Comparison of ENCODE assay signal across 14 cellular contexts in the genomic region with DNA sequence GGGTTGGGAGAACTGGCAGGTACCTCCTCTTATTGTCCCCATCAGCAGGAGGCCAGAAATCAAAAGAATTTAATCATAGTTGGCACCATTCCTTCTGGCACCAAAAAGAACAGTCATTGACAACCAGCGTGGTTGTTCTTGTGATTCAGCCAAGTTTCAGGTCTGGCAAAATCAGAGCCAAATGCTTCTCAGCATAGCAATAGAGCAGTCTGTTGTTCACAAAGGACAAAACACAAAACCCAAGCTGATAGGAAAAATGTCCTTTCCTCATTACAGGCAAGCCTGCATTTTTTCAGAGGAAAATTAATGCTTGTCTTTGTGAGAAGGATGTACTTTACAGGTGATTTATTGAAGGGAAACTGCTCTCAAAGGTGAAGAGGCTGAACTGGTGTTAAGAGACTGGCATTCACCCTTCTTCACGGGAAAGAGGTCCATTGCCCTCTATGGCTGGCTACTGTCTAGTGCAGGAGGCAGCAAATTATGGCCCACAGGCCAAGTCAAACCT.
A peak's percentile ranks its signal among the peaks of the same experiment; 100 is the strongest.
DNase-seq lines count a peak whose midpoint lies in the region; ATAC-seq and TF ChIP-seq lines count a peak whose summit lies in the region.
"Had no signal": no experiment of that assay in that cellular context is flagged by ENCODE, and none has a peak within 500 bp of the region (broad histone marks: within the 10 kb centered on the region; RNA-seq: fewer than 3 reads in every experiment).

No MANE protein-coding gene starts in this region.

- H3K36me3 Mint-ChIP-seq in activated naive CD8-positive, alpha-beta T cell treated with anti-CD3 and anti-CD28 coated beads, Interleukin-2, amount 50 U/mL, for 24 hours (ENCODE audit: low read depth): no peaks in the 10 kb centered on the region
- H3K36me3 Mint-ChIP-seq in activated CD4-positive, alpha-beta memory T cell treated with anti-CD3 and anti-CD28 coated beads for 36 hours: no peaks in the 10 kb centered on the region
- H3K36me3 Mint-ChIP-seq: CD4-positive, alpha-beta memory T cell had no signal

- H3K9me3 ChIP-seq in left lung: no peaks in the 10 kb centered on the region
- H3K9me3 ChIP-seq in colonic mucosa: no peaks in the 10 kb centered on the region

- POLR2A ChIA-PET in activated CD4-positive, alpha-beta memory T cell treated with anti-CD3 and anti-CD28 coated beads for 36 hours (lab: Charles Lee): no interaction called here

- no peaks in the 10 kb centered on the region for H3K36me3 ChIP-seq in left lung
- H3K36me3 ChIP-seq in colonic mucosa: no peaks in the 10 kb centered on the region

- no peak overlapping the region for H3K9ac ChIP-seq in colonic mucosa (ENCODE audit: low read depth in 2 of 2, low read length in 2 of 2)

- H3K4me3 Mint-ChIP-seq in activated naive CD8-positive, alpha-beta T cell treated with anti-CD3 and anti-CD28 coated beads, Interleukin-2, amount 50 U/mL, for 24 hours: no peak overlapping the region
- H3K4me3 Mint-ChIP-seq in activated CD4-positive, alpha-beta memory T cell treated with anti-CD3 and anti-CD28 coated beads for 36 hours: no peak overlapping the region
- H3K4me3 Mint-ChIP-seq: CD4-positive, alpha-beta memory T cell; effector memory CD8-positive, alpha-beta T cell; T-helper 1 cell treated with Interleukin-12 subunit alpha and Interleukin-12 subunit beta and Interleukin-4 antibody, amounts not matched to agents 30 μg/mL and 1 μg/mL, for 36 hours had no signal

- intact Hi-C loops in left lung (cut with DNase I): no loop called here
- intact Hi-C loops in colonic mucosa (cut with DNase I): no loop called here
- intact Hi-C loops in activated CD4-positive, alpha-beta memory T cell treated with anti-CD3 and anti-CD28 coated beads for 36 hours (cut with micrococcal nuclease): no loop called here

- no peak overlapping the region for H3K4me3 ChIP-seq in left lung
- H3K4me3 ChIP-seq in colonic mucosa: no peak overlapping the region

- H3K9me3 Mint-ChIP-seq in activated naive CD8-positive, alpha-beta T cell treated with anti-CD3 and anti-CD28 coated beads, Interleukin-2, amount 50 U/mL, for 24 hours: peaks cover 11% of the 10 kb centered on the region
- H3K9me3 Mint-ChIP-seq in activated CD4-positive, alpha-beta memory T cell treated with anti-CD3 and anti-CD28 coated beads for 36 hours: peaks cover 19% of the 10 kb centered on the region

- H3K27me3 ChIP-seq in left lung (no peaks in the 10 kb centered on the region), colonic mucosa (no peaks in the 10 kb centered on the region)

- no peak overlapping the region for H3K27ac Mint-ChIP-seq in activated naive CD8-positive, alpha-beta T cell treated with anti-CD3 and anti-CD28 coated beads, Interleukin-2, amount 50 U/mL, for 24 hours
- H3K27ac Mint-ChIP-seq in activated CD4-positive, alpha-beta memory T cell treated with anti-CD3 and anti-CD28 coated beads for 36 hours: no peak overlapping the region
- H3K27ac Mint-ChIP-seq: CD4-positive, alpha-beta memory T cell; effector memory CD8-positive, alpha-beta T cell; T-helper 1 cell treated with Interleukin-12 subunit alpha and Interleukin-12 subunit beta and Interleukin-4 antibody, amounts not matched to agents 30 μg/mL and 1 μg/mL, for 36 hours had no signal

- ATAC-seq in left lung: peak; percentile 93
- no peak for ATAC-seq in activated naive CD8-positive, alpha-beta T cell treated with anti-CD3 and anti-CD28 coated beads, Interleukin-2, amount 50 U/mL, for 24 hours
- ATAC-seq: effector memory CD8-positive, alpha-beta T cell had no signal

- no peaks in the 10 kb centered on the region for H3K4me1 Mint-ChIP-seq in activated naive CD8-positive, alpha-beta T cell treated with anti-CD3 and anti-CD28 coated beads, Interleukin-2, amount 50 U/mL, for 24 hours
- no peaks in the 10 kb centered on the region for H3K4me1 Mint-ChIP-seq in activated CD4-positive, alpha-beta memory T cell treated with anti-CD3 and anti-CD28 coated beads for 36 hours (ENCODE audit: low read depth)
- H3K4me1 Mint-ChIP-seq: CD4-positive, alpha-beta memory T cell had no signal

- TF ChIP-seq CTCF in left lung (IDR thresholded peaks at IDR 0.05): no peak
- no peak for TF ChIP-seq CTCF in colonic mucosa (IDR thresholded peaks at IDR 0.05)

- H3K27ac ChIP-seq in left lung (no peak overlapping the region), colonic mucosa (no peak overlapping the region)

- CTCF ChIA-PET in activated CD4-positive, alpha-beta memory T cell treated with anti-CD3 and anti-CD28 coated beads for 36 hours (lab: Charles Lee): no interaction called here

- H3K27me3 Mint-ChIP-seq in activated naive CD8-positive, alpha-beta T cell treated with anti-CD3 and anti-CD28 coated beads, Interleukin-2, amount 50 U/mL, for 24 hours: no peaks in the 10 kb centered on the region
- H3K27me3 Mint-ChIP-seq in activated CD4-positive, alpha-beta memory T cell treated with anti-CD3 and anti-CD28 coated beads for 36 hours: no peaks in the 10 kb centered on the region
- H3K27me3 Mint-ChIP-seq: CD4-positive, alpha-beta memory T cell; effector memory CD8-positive, alpha-beta T cell had no signal

- H3K4me1 ChIP-seq in left lung (no peaks in the 10 kb centered on the region), colonic mucosa (no peaks in the 10 kb centered on the region)

- peak; percentile 58 for DNase-seq in DMS153 (lab: John Stamatoyannopoulos, UW)
- DNase-seq in NCI-H226: peak; percentile 34
- peak; percentile 2 for DNase-seq in dermis blood vessel endothelial cell
- no peak for DNase-seq in left lung
- DNase-seq in activated naive CD8-positive, alpha-beta T cell treated with anti-CD3 and anti-CD28 coated beads, Interleukin-2, amount 50 U/mL, for 24 hours: no peak
- no peak for DNase-seq in colonic mucosa
- DNase-seq in activated CD4-positive, alpha-beta memory T cell treated with anti-CD3 and anti-CD28 coated beads for 36 hours: no peak
- DNase-seq in NCI-H526 (lab: John Stamatoyannopoulos, UW): no peak
- DNase-seq: activated T-cell treated with anti-CD3 and anti-CD28 coated beads, Interleukin-2, amount 50 U/mL, for 1 hour; CD4-positive, alpha-beta memory T cell; effector memory CD8-positive, alpha-beta T cell; islet precursor cell; small intestine had no signal

Comparison
In these comparisons a context has a peak if more than half of its experiments do, and no peak if none do; other contexts are left out.
1. DNase-seq: peak in DMS153 (single experiment), NCI-H226 (single experiment) and dermis blood vessel endothelial cell (single experiment); none in left lung (0 of 2), activated naive CD8-positive, alpha-beta T cell treated with anti-CD3 and anti-CD28 coated beads, Interleukin-2, amount 50 U/mL, for 24 hours (single experiment), colonic mucosa (single experiment), activated CD4-positive, alpha-beta memory T cell treated with anti-CD3 and anti-CD28 coated beads for 36 hours (single experiment) and NCI-H526 (0 of 2).